In genomic region chr14:92106095-92106937, GRCh38 we compare ENCODE assay signal across 1 cellular context.
A peak's percentile ranks its signal among the peaks of the same experiment; 100 is the strongest.
TF ChIP-seq lines count a peak whose summit lies in the region.

Gene ATXN3 (minus strand): TSS chr14:92106582. CDS start chr14:92106552, 30 bp downstream.

TF ChIP-seq in HepG2, 621 proteins besides CTCF, POLR2A, EP300 and RAD21 (continued from another document):
- TF ChIP-seq HNF1B (CRISPR knock-in tag; IDR thresholded peaks at IDR 0.05), result peak; percentile 43; the same call in 1 of the 2 replicates
- 0 out of 2 replicates have a peak, but pooled peaks have one; percentile 6 for TF ChIP-seq SMAD3 (CRISPR knock-in tag; IDR thresholded peaks at IDR 0.05)
- TF ChIP-seq FOXO1 (CRISPR knock-in tag; IDR thresholded peaks at IDR 0.05), result peak; percentile 63
- TF ChIP-seq ZBTB26 (CRISPR knock-in tag; IDR thresholded peaks at IDR 0.05; ENCODE audit: borderline replicate concordance), result no peak
- TF ChIP-seq SOX5 (CRISPR knock-in tag; IDR thresholded peaks at IDR 0.05; ENCODE audit: borderline replicate concordance), result peak; percentile 42; the same call in 1 of the 2 replicates
- peak; percentile 72; the same call in 1 of the 2 replicates for TF ChIP-seq IRF2 (CRISPR knock-in tag; IDR thresholded peaks at IDR 0.05)
- 0 out of 2 replicates have a peak, but pooled peaks have one; percentile 41 for TF ChIP-seq ZNF563 (CRISPR knock-in tag; IDR thresholded peaks at IDR 0.05)
- TF ChIP-seq ZSCAN25 (CRISPR knock-in tag; IDR thresholded peaks at IDR 0.05), result peak; percentile 60; the same call in 1 of the 2 replicates
- TF ChIP-seq RBFOX2 (IDR thresholded peaks at IDR 0.05; ENCODE audit: low read depth, low read length), result peak; percentile 88
- peak; percentile 67 for TF ChIP-seq POLR2G (IDR thresholded peaks at IDR 0.05; ENCODE audit: low read depth, low read length)
- TF ChIP-seq RFXAP (CRISPR knock-in tag; IDR thresholded peaks at IDR 0.05; ENCODE audit: borderline replicate concordance), result peak; percentile 69; the same call in 1 of the 2 replicates
- peak; percentile 64; the same call in 1 of the 2 replicates for TF ChIP-seq TAF1 (CRISPR knock-in tag; IDR thresholded peaks at IDR 0.05)
- TF ChIP-seq THRA (CRISPR knock-in tag; IDR thresholded peaks at IDR 0.05; ENCODE audit: borderline replicate concordance), result peak; percentile 97
- no peak for TF ChIP-seq ZNF710 (CRISPR knock-in tag; IDR thresholded peaks at IDR 0.05; ENCODE audit: borderline replicate concordance)
- TF ChIP-seq TFE3 (CRISPR knock-in tag; IDR thresholded peaks at IDR 0.05), result peak; percentile 78; the same call in 1 of the 2 replicates
- 0 out of 2 replicates have a peak, but pooled peaks have one; percentile 24 for TF ChIP-seq SIX1 (CRISPR knock-in tag; IDR thresholded peaks at IDR 0.05; ENCODE audit: borderline replicate concordance)
- TF ChIP-seq ZNF768 (CRISPR knock-in tag; IDR thresholded peaks at IDR 0.05), result 0 out of 2 replicates have a peak, but pooled peaks have one; percentile 12
- peak; percentile 64; the same call in 1 of the 2 replicates for TF ChIP-seq ARID4A (CRISPR knock-in tag; IDR thresholded peaks at IDR 0.05; ENCODE audit: borderline replicate concordance)
- TF ChIP-seq HOXA5 (CRISPR knock-in tag; IDR thresholded peaks at IDR 0.05), result 0 out of 2 replicates have a peak, but pooled peaks have one; percentile 38
- peak; percentile 63 for TF ChIP-seq CBX1 (IDR thresholded peaks at IDR 0.05; ENCODE audit: low read depth)
- no peak for TF ChIP-seq ZNF644 (CRISPR knock-in tag; IDR thresholded peaks at IDR 0.05; ENCODE audit: low read depth)
- TF ChIP-seq ZBTB7B (CRISPR knock-in tag; IDR thresholded peaks at IDR 0.05), result 0 out of 2 replicates have a peak, but pooled peaks have one; percentile 10
- TF ChIP-seq ZNF431 (CRISPR knock-in tag; IDR thresholded peaks at IDR 0.05; ENCODE audit: borderline replicate concordance, low read depth), result no peak
- no peak for TF ChIP-seq ZNF414 (CRISPR knock-in tag; IDR thresholded peaks at IDR 0.05)
- TF ChIP-seq ZNF263 (CRISPR knock-in tag; IDR thresholded peaks at IDR 0.05), result 0 out of 2 replicates have a peak, but pooled peaks have one; percentile 33
- peak; percentile 86 for TF ChIP-seq BHLHE40 (IDR thresholded peaks at IDR 0.05; ENCODE audit: low read length)
- peak; percentile 87 for TF ChIP-seq ZNF430 (CRISPR knock-in tag; IDR thresholded peaks at IDR 0.05)
TF ChIP-seq in HepG2: peak in this region for 142.
